ENCODE assay signal across 8 cellular contexts in genomic region chr19:4390862-4391693, GRCh38. TPM values are rescaled to one million over a fixed set of nuclear protein-coding genes. Genes with fewer than 3 reads are reported as not detected.
DNase-seq lines count a peak whose midpoint lies in the region; ATAC-seq and TF ChIP-seq lines count a peak whose summit lies in the region.

No MANE protein-coding gene starts in this region.

- no peak overlapping the region for H2AFZ ChIP-seq in fibroblast of lung (ENCODE audit: low read length)

- H3K4me3 ChIP-seq in fibroblast of lung (replicated peaks in 1 of 4; ENCODE audit: control extremely low read depth in 1 of 4, insufficient read depth in 1 of 4, low read depth in 3 of 4, low read length in 4 of 4), result peak overlapping the region in 3 of 4 experiments; percentile 9 to 30 (median 24)
- peak overlapping the region; percentile 9 to 29 for H3K4me3 ChIP-seq in neutrophil (ENCODE audit: low read depth in 1 of 2, low read length in 1 of 2)

- H3K9ac ChIP-seq in fibroblast of lung (ENCODE audit: insufficient read depth, low read length), result no peak overlapping the region

- peaks cover 35% of the 10 kb centered on the region for H3K36me3 Mint-ChIP-seq in CD4-positive, alpha-beta T cell (ENCODE audit: low read depth)
- peaks cover 13% of the 10 kb centered on the region for H3K36me3 Mint-ChIP-seq in T-cell

- H3K27ac Mint-ChIP-seq in CD4-positive, alpha-beta T cell, result peak overlapping the region; percentile 68
- H3K27ac Mint-ChIP-seq in T-cell, result peak overlapping the region; percentile 11 to 15

- no peaks in the 10 kb centered on the region for H3K9me3 ChIP-seq in CD4-positive, alpha-beta T cell (ENCODE audit: control insufficient read depth, low read length)
- H3K9me3 ChIP-seq in fibroblast of lung (ENCODE audit: control insufficient read depth, insufficient read depth, low read depth, low read length) (no peaks in the 10 kb centered on the region), neutrophil (no peaks in the 10 kb centered on the region)

- no peak for TF ChIP-seq CTCF in CD4-positive, alpha-beta T cell (IDR thresholded peaks at IDR 0.05)
- TF ChIP-seq CTCF in fibroblast of lung (conservative IDR thresholded peaks at IDR 0.05 in 1 of 2, IDR thresholded peaks at IDR 0.05 in 1 of 2; ENCODE audit: low read depth in 1 of 2, low read length in 2 of 2), result no peak
- TF ChIP-seq CTCF in neutrophil (IDR thresholded peaks at IDR 0.05), result no peak

- no peak overlapping the region for H3K27ac ChIP-seq in CD4-positive, alpha-beta T cell (ENCODE audit: low read depth, low read length)
- H3K27ac ChIP-seq in fibroblast of lung (ENCODE audit: insufficient read depth, low read length) (peak overlapping the region; percentile 86), neutrophil (peak overlapping the region; percentile 83)

- H4K20me1 ChIP-seq in fibroblast of lung (ENCODE audit: control insufficient read depth, extremely low read depth, insufficient read depth, low read length), result no peaks in the 10 kb centered on the region

- H3K4me1 ChIP-seq in fibroblast of lung (ENCODE audit: control insufficient read depth, extremely low read depth, insufficient read depth, low read length) (peaks cover 37% of the 10 kb centered on the region), neutrophil (ENCODE audit: control insufficient read depth in 1 of 2, insufficient read depth in 1 of 2, low read depth in 1 of 2, low read length in 1 of 2) (peaks cover 44 to 49% of the 10 kb centered on the region in 2 experiments)

- peaks cover 42% of the 10 kb centered on the region for H3K4me1 Mint-ChIP-seq in CD4-positive, alpha-beta T cell (ENCODE audit: low read depth)
- H3K4me1 Mint-ChIP-seq in T-cell, result peaks cover 48 to 62% (median 56%) of the 10 kb centered on the region in 3 donors

- no peak for DNase-seq in CD4-positive, alpha-beta T cell
- DNase-seq in T-cell, result no peak
- DNase-seq in fibroblast of lung (ENCODE audit: low read depth in 2 of 2), result peak; percentile 23 to 32
- DNase-seq in anterior cingulate cortex (lab: John Stamatoyannopoulos, UW), result no peak
- no peak for DNase-seq in dedifferentiated amniotic fluid mesenchymal stem cell (ENCODE audit: extremely low spot score)
- DNase-seq in effector CD8-positive, alpha-beta T cell (lab: John Stamatoyannopoulos, UW), result no peak

- intact Hi-C loops in CD4-positive, alpha-beta T cell (cut with DNase I, micrococcal nuclease), result loop anchor here in 1 of 2 experiments (2.0 kb wide), 1 partner anchor 16 kb away; no protein-coding TSS in a partner anchor

- ATAC-seq in CD4-positive, alpha-beta T cell (ENCODE audit: poor library complexity), result no peak
- ATAC-seq in T-cell (replicated peaks in 1 of 4), result no peak
- ATAC-seq in HG02763 (IDR thresholded peaks at IDR 0.05; ENCODE audit: unreplicated experiment), result no peak

- H3K4me3 Mint-ChIP-seq in CD4-positive, alpha-beta T cell, result no peak overlapping the region
- peak overlapping the region in 1 of 3 donors; percentile 63 for H3K4me3 Mint-ChIP-seq in T-cell

- no peaks in the 10 kb centered on the region for H3K9me3 Mint-ChIP-seq in CD4-positive, alpha-beta T cell
- H3K9me3 Mint-ChIP-seq in T-cell, result no peaks in the 10 kb centered on the region

- peaks cover 94% of the 10 kb centered on the region for H3K79me2 ChIP-seq in fibroblast of lung (ENCODE audit: control insufficient read depth, insufficient read depth, low read length)

- CTCF ChIA-PET in CD4-positive, alpha-beta T cell (lab: Charles Lee), result interaction anchor here (0.9 to 1.2 kb wide), 2 partner anchors 9 to 22 kb away, joined by 3 to 5 read pairs; partner anchors contain the start of gene SH3GL1
- CTCF ChIA-PET in T-cell (lab: Charles Lee), result no interaction called here

- peak overlapping the region; percentile 73 for H3K4me2 ChIP-seq in fibroblast of lung (ENCODE audit: extremely low read depth, insufficient read depth, low read length)

- H3K36me3 ChIP-seq in fibroblast of lung (ENCODE audit: control insufficient read depth, insufficient read depth, low read length), result peaks cover 6% of the 10 kb centered on the region
- peaks cover 38% of the 10 kb centered on the region for H3K36me3 ChIP-seq in neutrophil

- H3K27me3 ChIP-seq in CD4-positive, alpha-beta T cell (ENCODE audit: control insufficient read depth, insufficient read depth, low read length), result no peaks in the 10 kb centered on the region
- H3K27me3 ChIP-seq in fibroblast of lung (ENCODE audit: control insufficient read depth, insufficient read depth, low read length) (no peaks in the 10 kb centered on the region), neutrophil (no peaks in the 10 kb centered on the region)

- POLR2A ChIA-PET in CD4-positive, alpha-beta T cell (lab: Charles Lee), result interaction anchor here (1.0 kb wide), 1 partner anchor 9 kb away, joined by 3 read pairs; the partner anchor contains the start of gene SH3GL1
- POLR2A ChIA-PET in T-cell (lab: Charles Lee), result interaction anchor here in 1 of 2 donors (0.7 kb wide), 1 partner anchor 28 kb away, joined by 3 read pairs; no protein-coding TSS in a partner anchor

- H3K27me3 Mint-ChIP-seq in CD4-positive, alpha-beta T cell, result no peaks in the 10 kb centered on the region
- no peaks in the 10 kb centered on the region for H3K27me3 Mint-ChIP-seq in T-cell

RNA-seq across cellular contexts. Expression of gene SH3GL1, which starts 9.3 kb away (rescaled TPM):
- 10 to 100 TPM; 39.3 to 40.9 TPM for total RNA-seq in CD4-positive, alpha-beta T cell
- total RNA-seq in T-cell (10 to 100 TPM; 38.8 to 51.5 (median 45.7) TPM), fibroblast of lung (20.3 and 23.9 TPM in 2 replicates)
- 44.9 and 58.7 TPM in 2 replicates for polyA plus RNA-seq in fibroblast of lung
- 92.8 and 124 TPM in 2 replicates for polyA plus RNA-seq in fibroblast of lung (2012)
- polyA minus RNA-seq in fibroblast of lung (ENCODE audit: low replicate concordance), result 77.1 and 80.1 TPM in 2 replicates

RNA-seq across cellular contexts. Expression of gene CHAF1A, which starts 11.4 kb away (rescaled TPM):
- total RNA-seq in CD4-positive, alpha-beta T cell, result 10 to 100 TPM; 27.5 to 27.8 TPM
- total RNA-seq in T-cell, result 10 to 100 TPM; 14.4 to 27.3 (median 16.5) TPM
- total RNA-seq in fibroblast of lung, result 3.9 and 5.9 TPM in 2 replicates
- 5.9 and 15.4 TPM in 2 replicates for polyA plus RNA-seq in fibroblast of lung
- 7.6 and 23.4 TPM in 2 replicates for polyA plus RNA-seq in fibroblast of lung (2012)
- 15.6 and 24.9 TPM in 2 replicates for polyA minus RNA-seq in fibroblast of lung (ENCODE audit: low replicate concordance)

RNA-seq across cellular contexts. Expression of gene MPND, which starts 47.7 kb away (rescaled TPM):
- total RNA-seq in CD4-positive, alpha-beta T cell, result 10 to 100 TPM; 10.3 to 11.0 TPM
- total RNA-seq in T-cell (10 to 100 TPM; 10.7 to 27.3 (median 22.6) TPM), fibroblast of lung (6.4 and 7.1 TPM in 2 replicates)
- 2.7 and 3.8 TPM in 2 replicates for polyA plus RNA-seq in fibroblast of lung
- 10.1 and 17.1 TPM in 2 replicates for polyA plus RNA-seq in fibroblast of lung (2012)
- 12.2 and 19.9 TPM in 2 replicates for polyA minus RNA-seq in fibroblast of lung (ENCODE audit: low replicate concordance)

RNA-seq across cellular contexts. Expression of gene STAP2, which starts 52.5 kb away (rescaled TPM):
- total RNA-seq in CD4-positive, alpha-beta T cell, result 1 to 10 TPM; 1.7 to 1.8 TPM
- total RNA-seq in T-cell (1 to 10 TPM; 2.3 to 3.7 (median 2.9) TPM), fibroblast of lung (4.4 and 4.8 TPM in 2 replicates)
- polyA plus RNA-seq in fibroblast of lung, result 1.7 and 2.2 TPM in 2 replicates
- 2.1 and 3.3 TPM in 2 replicates for polyA plus RNA-seq in fibroblast of lung (2012)
- 5.4 and 9.2 TPM in 2 replicates for polyA minus RNA-seq in fibroblast of lung (ENCODE audit: low replicate concordance)

Comparison
In these comparisons a context has a peak if more than half of its experiments do, and no peak if none do; other contexts are left out.
1. DNase-seq: peak in fibroblast of lung (2 of 2); none in CD4-positive, alpha-beta T cell (0 of 10), T-cell (0 of 34), anterior cingulate cortex (0 of 58), dedifferentiated amniotic fluid mesenchymal stem cell (single experiment) and effector CD8-positive, alpha-beta T cell (single experiment).